ENCODE assay signal across 1 cellular context in the genomic region with DNA sequence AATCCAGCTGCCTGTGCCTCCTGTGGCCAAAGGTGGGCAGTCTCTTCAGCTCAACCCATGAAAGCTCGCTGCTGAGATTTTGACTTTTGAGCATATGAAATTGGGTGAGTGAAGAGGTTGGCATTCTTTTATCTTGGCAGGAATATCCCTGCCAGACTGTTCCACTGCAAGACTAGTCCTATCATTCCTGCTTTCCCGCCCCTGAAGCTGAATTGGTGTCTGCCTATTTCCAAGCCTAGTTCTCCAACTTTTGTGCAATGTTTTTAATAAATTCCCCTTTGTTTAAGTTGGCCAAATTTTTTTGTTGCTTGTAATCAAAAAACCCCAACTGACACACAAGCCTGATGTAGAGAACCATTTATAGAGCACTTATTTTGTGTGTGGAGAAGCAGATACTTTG.
TF ChIP-seq lines count a peak whose summit lies in the region.

No MANE protein-coding gene starts in this region.

TF ChIP-seq in GM23338, 12 proteins besides CTCF, POLR2A, EP300 and RAD21:
- TF ChIP-seq CREB1 (CRISPR knock-in tag; IDR thresholded peaks at IDR 0.05; ENCODE audit: low read depth) (no peak), STAT1 (IDR thresholded peaks at IDR 0.05; ENCODE audit: unreplicated experiment) (no peak), JUNB (IDR thresholded peaks at IDR 0.05; ENCODE audit: unreplicated experiment) (no peak), NANOG (IDR thresholded peaks at IDR 0.05; ENCODE audit: borderline replicate concordance) (no peak), ZNF331 (CRISPR knock-in tag; IDR thresholded peaks at IDR 0.05; ENCODE audit: low read depth) (no peak), EZH2 (IDR thresholded peaks at IDR 0.05; ENCODE audit: low read depth, unreplicated experiment) (no peak)
- TF ChIP-seq, protein P1, sequence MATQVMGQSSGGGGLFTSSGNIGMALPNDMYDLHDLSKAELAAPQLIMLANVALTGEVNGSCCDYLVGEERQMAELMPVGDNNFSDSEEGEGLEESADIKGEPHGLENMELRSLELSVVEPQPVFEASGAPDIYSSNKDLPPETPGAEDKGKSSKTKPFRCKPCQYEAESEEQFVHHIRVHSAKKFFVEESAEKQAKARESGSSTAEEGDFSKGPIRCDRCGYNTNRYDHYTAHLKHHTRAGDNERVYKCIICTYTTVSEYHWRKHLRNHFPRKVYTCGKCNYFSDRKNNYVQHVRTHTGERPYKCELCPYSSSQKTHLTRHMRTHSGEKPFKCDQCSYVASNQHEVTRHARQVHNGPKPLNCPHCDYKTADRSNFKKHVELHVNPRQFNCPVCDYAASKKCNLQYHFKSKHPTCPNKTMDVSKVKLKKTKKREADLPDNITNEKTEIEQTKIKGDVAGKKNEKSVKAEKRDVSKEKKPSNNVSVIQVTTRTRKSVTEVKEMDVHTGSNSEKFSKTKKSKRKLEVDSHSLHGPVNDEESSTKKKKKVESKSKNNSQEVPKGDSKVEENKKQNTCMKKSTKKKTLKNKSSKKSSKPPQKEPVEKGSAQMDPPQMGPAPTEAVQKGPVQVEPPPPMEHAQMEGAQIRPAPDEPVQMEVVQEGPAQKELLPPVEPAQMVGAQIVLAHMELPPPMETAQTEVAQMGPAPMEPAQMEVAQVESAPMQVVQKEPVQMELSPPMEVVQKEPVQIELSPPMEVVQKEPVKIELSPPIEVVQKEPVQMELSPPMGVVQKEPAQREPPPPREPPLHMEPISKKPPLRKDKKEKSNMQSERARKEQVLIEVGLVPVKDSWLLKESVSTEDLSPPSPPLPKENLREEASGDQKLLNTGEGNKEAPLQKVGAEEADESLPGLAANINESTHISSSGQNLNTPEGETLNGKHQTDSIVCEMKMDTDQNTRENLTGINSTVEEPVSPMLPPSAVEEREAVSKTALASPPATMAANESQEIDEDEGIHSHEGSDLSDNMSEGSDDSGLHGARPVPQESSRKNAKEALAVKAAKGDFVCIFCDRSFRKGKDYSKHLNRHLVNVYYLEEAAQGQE (IDR thresholded peaks at IDR 0.05; ENCODE audit: unreplicated experiment), result no peak
